17 cellular contexts compared by ENCODE assay signal in genomic region chr22:44277404-44278135, GRCh38. TPM values are rescaled to one million over a fixed set of nuclear protein-coding genes. Genes with fewer than 3 reads are reported as not detected.
DNase-seq lines count a peak whose midpoint lies in the region; ATAC-seq, FAIRE-seq and TF ChIP-seq lines count a peak whose summit lies in the region.
"Had no signal": no experiment of that assay in that cellular context is flagged by ENCODE, and none has a peak within 500 bp of the region (broad histone marks: within the 10 kb centered on the region; RNA-seq: fewer than 3 reads in every experiment).

No MANE protein-coding gene starts in this region.

- POLR2A ChIA-PET in H1 (lab: Charles Lee; ENCODE audit: partially characterized antibody) (no interaction called here), OCI-LY7 (lab: Charles Lee) (no interaction called here)

- H3K79me1 ChIP-seq in H9 (ENCODE audit: insufficient read depth, low read depth, low read length, poor library complexity, severe bottlenecking) (no peaks in the 10 kb centered on the region), H1 (ENCODE audit: low read depth, low read length) (no peaks in the 10 kb centered on the region)

- H4K8ac ChIP-seq in H9 (replicated peaks; ENCODE audit: insufficient read length, low read depth, low read length) (no peak overlapping the region), H1 (ENCODE audit: extremely low read depth, insufficient read depth, low read length) (no peak overlapping the region; the same call in 1 of the 2 replicates)

- H3K27ac Mint-ChIP-seq in H9 (peak overlapping the region in 2 of 3 experiments; percentile 41 to 44; a peak in 1 of 7 replicates), neural progenitor cell (peak overlapping the region; percentile 95)

- TF ChIP-seq RAD21 in H1 (IDR thresholded peaks at IDR 0.05 in 1 of 2, conservative IDR thresholded peaks at IDR 0.05 in 1 of 2; ENCODE audit: low read depth in 2 of 2, low read length in 2 of 2): no peak

- H3K27me3 Mint-ChIP-seq in H9 (ENCODE audit: low read depth): peaks cover 7% of the 10 kb centered on the region; the same call in 1 of the 2 replicates
- peaks cover 12% of the 10 kb centered on the region for H3K27me3 Mint-ChIP-seq in neural progenitor cell (ENCODE audit: insufficient read depth, low read depth)

- FAIRE-seq in H1 (lab: Jason Lieb, UNC) (no peak), urothelium cell line (lab: Jason Lieb, UNC) (no peak)
- FAIRE-seq: A204.1, G401.6, GM12891 had no signal

- no peaks in the 10 kb centered on the region for H3K27me3 ChIP-seq in H9 (ENCODE audit: insufficient read depth, low read length)
- H3K27me3 ChIP-seq in H1 (replicated peaks in 1 of 4; ENCODE audit: control insufficient read depth in 3 of 4, extremely low read depth in 1 of 4, insufficient read depth in 3 of 4, low read length in 3 of 4): no peaks in the 10 kb centered on the region
- H3K27me3 ChIP-seq in neural progenitor cell: no peaks in the 10 kb centered on the region
- H3K27me3 ChIP-seq: BE2C had no signal

- H3K27ac ChIP-seq in H9 (ENCODE audit: insufficient read length, low read depth, low read length) (no peak overlapping the region), H1 (ENCODE audit: low read depth, low read length) (no peak overlapping the region), neural progenitor cell (peak overlapping the region; percentile 50), OCI-LY7 (ENCODE audit: low read depth, low read length, poor library complexity, severe bottlenecking) (no peak overlapping the region)

- no peak overlapping the region for H2BK15ac ChIP-seq in H9 (ENCODE audit: low read depth, low read length)
- no peak overlapping the region for H2BK15ac ChIP-seq in H1 (ENCODE audit: low read length)

- H3K4ac ChIP-seq in H9 (ENCODE audit: low read depth, low read length): no peak overlapping the region
- H3K4ac ChIP-seq in H1 (replicated peaks; ENCODE audit: insufficient read length, low read depth, low read length): no peak overlapping the region

- H2BK5ac ChIP-seq in H9 (ENCODE audit: insufficient read length, low read length) (no peak overlapping the region), H1 (ENCODE audit: low read depth, low read length) (no peak overlapping the region)

- no peak for TF ChIP-seq CTCF in H9 (conservative IDR thresholded peaks at IDR 0.05)
- TF ChIP-seq CTCF in H1 (IDR thresholded peaks at IDR 0.05; ENCODE audit: control extremely low read depth in 1 of 3, insufficient read depth in 1 of 3, low read depth in 1 of 3, low read length in 3 of 3): no peak
- TF ChIP-seq CTCF in neural progenitor cell (IDR thresholded peaks at IDR 0.05): no peak
- no peak for TF ChIP-seq CTCF in OCI-LY7 (conservative IDR thresholded peaks at IDR 0.05; ENCODE audit: low read length)

- TF ChIP-seq EP300 in H1 (IDR thresholded peaks at IDR 0.05; ENCODE audit: borderline replicate concordance in 1 of 2, low read depth in 2 of 2, low read length in 2 of 2): no peak

- H3K9ac ChIP-seq in H9 (ENCODE audit: extremely low read depth, insufficient read length, low read length): no peak overlapping the region
- H3K9ac ChIP-seq in H1 (replicated peaks in 1 of 4; ENCODE audit: extremely low read depth in 1 of 4, low read depth in 3 of 4, low read length in 3 of 4): no peak overlapping the region
- H3K9ac ChIP-seq in neural progenitor cell: no peak overlapping the region

- DNase-seq in COLO668 (lab: John Stamatoyannopoulos, UW; ENCODE audit: unreplicated experiment) (peak; percentile 25), H9 (no peak), H1 (ENCODE audit: low read depth in 1 of 2, low spot score in 2 of 2) (no peak), neural progenitor cell (ENCODE audit: low spot score) (peak; percentile 53), urothelium cell line (ENCODE audit: low spot score) (no peak), OCI-LY7 (ENCODE audit: low spot score) (no peak)
- DNase-seq: BE2C, DMS79, EL, IMR-90, KBM-7 had no signal

- no peaks in the 10 kb centered on the region for H4K20me1 ChIP-seq in H9 (ENCODE audit: control insufficient read depth, insufficient read depth, insufficient read length)
- no peaks in the 10 kb centered on the region for H4K20me1 ChIP-seq in H1 (replicated peaks in 1 of 2; ENCODE audit: control insufficient read depth in 1 of 2, insufficient read depth in 2 of 2, low read length in 2 of 2)
- no peaks in the 10 kb centered on the region for H4K20me1 ChIP-seq in neural progenitor cell (ENCODE audit: low read depth)
- H4K20me1 ChIP-seq in OCI-LY7 (ENCODE audit: insufficient read depth, low read length): no peaks in the 10 kb centered on the region

- no peak overlapping the region for H3K23ac ChIP-seq in H9 (ENCODE audit: insufficient read length, low read depth, low read length)
- no peak overlapping the region for H3K23ac ChIP-seq in H1 (ENCODE audit: insufficient read length)

- H3K56ac ChIP-seq in H9 (ENCODE audit: insufficient read length, low read depth, low read length): no peak overlapping the region
- no peak overlapping the region for H3K56ac ChIP-seq in H1 (replicated peaks; ENCODE audit: insufficient read length, low read depth, low read length)

- no peak overlapping the region for H3T11ph ChIP-seq in H9 (ENCODE audit: low read length)

- ATAC-seq in GM21526 (IDR thresholded peaks at IDR 0.05; ENCODE audit: low FRiP score, unreplicated experiment) (no peak), GM19467 (IDR thresholded peaks at IDR 0.05; ENCODE audit: unreplicated experiment) (no peak)

- H3K4me1 Mint-ChIP-seq in H9 (peaks cover 30 to 45% of the 10 kb centered on the region in 2 experiments), neural progenitor cell (peaks cover 58% of the 10 kb centered on the region)
- H3K4me1 Mint-ChIP-seq: CD8-positive, alpha-beta memory T cell had no signal

- no peak overlapping the region; the same call in 1 of the 2 replicates for H3K14ac ChIP-seq in H9 (ENCODE audit: insufficient read depth, low read length)
- no peak overlapping the region for H3K14ac ChIP-seq in H1 (ENCODE audit: insufficient read length)

- H3F3A ChIP-seq in neural progenitor cell (ENCODE audit: low read depth): peaks cover 27% of the 10 kb centered on the region

- CTCF ChIA-PET in H1 (lab: Charles Lee; ENCODE audit: partially characterized antibody) (interaction anchor here (0.9 to 1.0 kb wide), 3 partner anchors 8 to 97 kb away, joined by 3 to 4 read pairs (median 3); partner anchors contain the start of gene PARVG), OCI-LY7 (lab: Charles Lee; ENCODE audit: unreplicated experiment) (no interaction called here)

- H2AFZ ChIP-seq in H9 (ENCODE audit: low read length): no peak overlapping the region
- H2AFZ ChIP-seq in H1 (ENCODE audit: low read length): no peak overlapping the region
- H2AFZ ChIP-seq in neural progenitor cell (replicated peaks): no peak overlapping the region
- H2AFZ ChIP-seq in OCI-LY7 (ENCODE audit: low read length): no peak overlapping the region

- no peaks in the 10 kb centered on the region for H3K23me2 ChIP-seq in H9 (ENCODE audit: insufficient read length, low read depth, low read length, poor library complexity, severe bottlenecking)
- no peaks in the 10 kb centered on the region for H3K23me2 ChIP-seq in H1 (ENCODE audit: low read depth, low read length)

- no peak for TF ChIP-seq POLR2A in H1 (IDR thresholded peaks at IDR 0.05; ENCODE audit: control extremely low read depth in 1 of 2, low read depth in 2 of 2, low read length in 2 of 2)

- H3K18ac ChIP-seq in H9 (ENCODE audit: insufficient read length, low read depth, low read length): no peak overlapping the region
- no peak overlapping the region for H3K18ac ChIP-seq in H1 (ENCODE audit: extremely low read depth, low read length)

- H3K4me3 Mint-ChIP-seq in H9: no peak overlapping the region
- H3K4me3 Mint-ChIP-seq in neural progenitor cell: no peak overlapping the region
- H3K4me3 Mint-ChIP-seq: CD8-positive, alpha-beta memory T cell had no signal

- H2BK20ac ChIP-seq in H9 (ENCODE audit: low read depth, low read length, poor library complexity, severe bottlenecking) (no peak overlapping the region), H1 (ENCODE audit: low read length) (no peak overlapping the region)

- H3K4me3 ChIP-seq in H1 (ENCODE audit: extremely low read depth in 1 of 4, insufficient read depth in 2 of 4, low read depth in 3 of 4, low read length in 4 of 4) (no peak overlapping the region), neural progenitor cell (no peak overlapping the region), OCI-LY7 (ENCODE audit: low read depth, low read length, poor library complexity, severe bottlenecking) (no peak overlapping the region)

- intact Hi-C loops in OCI-LY7 (cut with micrococcal nuclease; ENCODE audit: unreplicated experiment): no loop called here

- no CpG with 5 or more reads among the region's 13 CpGs for WGBS in H9 (ENCODE audit: extremely low coverage, insufficient read length, low lambda C conversion rate)
- WGBS in H1 (ENCODE audit: extremely low coverage in 1 of 2, insufficient coverage in 1 of 2, insufficient read length in 1 of 2, insufficient replicate concordance in 2 of 2, low coverage in 1 of 2, low lambda C conversion rate in 2 of 2, missing lambda C conversion rate in 1 of 2), 2 experiments: 91% methylated on average over 13 of the region's 13 CpGs; no CpG with 5 or more reads in 1 of the 2 experiments

- H3K36me3 Mint-ChIP-seq in H9 (ENCODE audit: insufficient read depth in 1 of 3, low read depth in 3 of 3) (no peaks in the 10 kb centered on the region), neural progenitor cell (no peaks in the 10 kb centered on the region)
- H3K36me3 Mint-ChIP-seq: CD8-positive, alpha-beta memory T cell had no signal

- H3K9me3 Mint-ChIP-seq in H9: no peaks in the 10 kb centered on the region
- H3K9me3 Mint-ChIP-seq in neural progenitor cell: peaks cover 2% of the 10 kb centered on the region
- H3K9me3 Mint-ChIP-seq: CD8-positive, alpha-beta memory T cell had no signal

- H3K9me2 ChIP-seq in OCI-LY7 (ENCODE audit: insufficient read depth, low read length): no peaks in the 10 kb centered on the region

- H2AK5ac ChIP-seq in H9 (ENCODE audit: insufficient read length, low read length) (no peak overlapping the region), H1 (ENCODE audit: low read depth, low read length) (no peak overlapping the region)

- H4K5ac ChIP-seq in H9 (ENCODE audit: insufficient read length, low read depth, low read length): no peak overlapping the region
- no peak overlapping the region for H4K5ac ChIP-seq in H1 (ENCODE audit: insufficient read length, low read depth, low read length)

- H3K79me2 ChIP-seq in H9 (ENCODE audit: insufficient read depth, low read length): no peaks in the 10 kb centered on the region
- no peaks in the 10 kb centered on the region for H3K79me2 ChIP-seq in H1 (ENCODE audit: control insufficient read depth in 1 of 2, insufficient read depth in 2 of 2, low read length in 2 of 2)
- no peaks in the 10 kb centered on the region for H3K79me2 ChIP-seq in neural progenitor cell (ENCODE audit: low read depth)
- H3K79me2 ChIP-seq in OCI-LY7 (ENCODE audit: insufficient read depth, low read depth, low read length): no peaks in the 10 kb centered on the region

- no TSS peak for BruUV-seq in OCI-LY7 (replicated peaks; lab: Mats Ljungman, UMichigan)

- H3K9me3 ChIP-seq in H9 (ENCODE audit: control insufficient read depth, low read depth, low read length) (no peaks in the 10 kb centered on the region), H1 (ENCODE audit: insufficient read depth in 2 of 2, low read depth in 1 of 2, low read length in 1 of 2) (no peaks in the 10 kb centered on the region), neural progenitor cell (ENCODE audit: low read depth) (no peaks in the 10 kb centered on the region), OCI-LY7 (ENCODE audit: low read length) (no peaks in the 10 kb centered on the region)
- H3K9me3 ChIP-seq: BE2C had no signal

- H3K4me2 ChIP-seq in H9 (ENCODE audit: insufficient read depth, insufficient read length, low read length) (no peak overlapping the region), H1 (ENCODE audit: insufficient read depth in 1 of 2, low read depth in 2 of 2, low read length in 2 of 2) (no peak overlapping the region), neural progenitor cell (peak overlapping the region; percentile 53), OCI-LY7 (ENCODE audit: low read length) (no peak overlapping the region)

- H2BK120ac ChIP-seq in H9 (ENCODE audit: low read depth, low read length, poor library complexity, severe bottlenecking) (no peak overlapping the region), H1 (replicated peaks; ENCODE audit: low read depth, low read length) (no peak overlapping the region)

- H3K36me3 ChIP-seq in H1 (ENCODE audit: control insufficient read depth in 2 of 4, insufficient read depth in 4 of 4, low read length in 3 of 4): no peaks in the 10 kb centered on the region
- H3K36me3 ChIP-seq in neural progenitor cell: no peaks in the 10 kb centered on the region
- H3K36me3 ChIP-seq in OCI-LY7 (ENCODE audit: insufficient read depth, low read length): no peaks in the 10 kb centered on the region
- H3K36me3 ChIP-seq: BE2C had no signal

- no peak overlapping the region for H4K91ac ChIP-seq in H9 (ENCODE audit: insufficient read length, low read depth, low read length)
- H4K91ac ChIP-seq in H1 (replicated peaks; ENCODE audit: insufficient read length, low read length): peak overlapping the region; percentile 33

- 0 out of 2 replicates have a peak, but pooled peaks cover 2% of the 10 kb centered on the region for H3K4me1 ChIP-seq in H9 (ENCODE audit: insufficient read depth, low read length)
- H3K4me1 ChIP-seq in H1 (replicated peaks in 1 of 4; ENCODE audit: control insufficient read depth in 3 of 4, insufficient read depth in 4 of 4, low read length in 3 of 4): peaks cover 0 to 11% (median 6%) of the 10 kb centered on the region in 4 experiments; a peak in 6 of 7 replicates
- peaks cover 48% of the 10 kb centered on the region for H3K4me1 ChIP-seq in neural progenitor cell
- H3K4me1 ChIP-seq in OCI-LY7 (ENCODE audit: insufficient read depth, low read length, poor library complexity, severe bottlenecking): peaks cover 11% of the 10 kb centered on the region
- H3K4me1 ChIP-seq: BE2C had no signal

- no peak overlapping the region for H2BK12ac ChIP-seq in H9 (ENCODE audit: insufficient read length, low read depth, low read length)
- 0 out of 2 replicates have a peak overlapping the region, but pooled peaks have one; percentile 92 for H2BK12ac ChIP-seq in H1 (ENCODE audit: low read depth, low read length)

RNA-seq across cellular contexts. Expression of gene SHISAL1, which starts 35.2 kb away (rescaled TPM):
- 2.9 and 3.0 TPM in 2 replicates for total RNA-seq in H9 (2021)
- total RNA-seq in H1 (2021; fragmentation: NEBNext Ultra II Directional; extraction: Animal tissue kit (Norgen Biotek cat#: 25700)): 5.4 and 5.8 TPM in 2 replicates
- 2.4 and 3.7 TPM in 2 replicates for polyA plus RNA-seq in H1 (2011; rRNA removed)
- 2.7 TPM for polyA plus RNA-seq in H1 (2011; cell fraction: cytosol; rRNA removed)
- polyA plus RNA-seq in H1 (2011; cell fraction: nucleus; rRNA removed): 3.0 TPM
- polyA plus RNA-seq in H1 (2012, experiment 1 of 2): 4.3 to 5.6 TPM (median 5.0 TPM) in 4 replicates
- 3.5 TPM for polyA plus RNA-seq in H1 (2012, experiment 2 of 2)
- 2.3 TPM for polyA plus RNA-seq in H1 (2013, experiment 1 of 2)
- 2.5 TPM for polyA plus RNA-seq in H1 (2013, experiment 2 of 2)
- 7.7 and 11.4 TPM in 2 replicates for polyA minus RNA-seq in H1 (2011; rRNA and poly(A)+ RNA removed)
- 2.6 TPM for polyA minus RNA-seq in H1 (2011; cell fraction: cytosol; rRNA and poly(A)+ RNA removed)
- 2.2 TPM for polyA minus RNA-seq in H1 (2011; cell fraction: nucleus; rRNA and poly(A)+ RNA removed)
- total RNA-seq in neural progenitor cell (ENCODE audit: low replicate concordance): 4.4 and 5.7 TPM in 2 replicates
- total RNA-seq in OCI-LY7 (2014; rRNA removed; shearing (Covaris generic)): not detected in 2 replicates
- not detected in 2 replicates for total RNA-seq in OCI-LY7 (2022)
- total RNA-seq: CD8-positive, alpha-beta memory T cell had no signal
- polyA plus RNA-seq: CD8-positive, alpha-beta memory T cell had no signal

Comparison
In these comparisons a context has a peak if more than half of its experiments do, and no peak if none do; other contexts are left out.
1. DNase-seq: peak in COLO668 (single experiment) and neural progenitor cell (single experiment); none in H9 (single experiment), H1 (0 of 2), urothelium cell line (single experiment) and OCI-LY7 (single experiment).